Comparison of ENCODE assay signal across 8 cellular contexts in genomic region chr11:19071255-19071654, GRCh38. TPM values are rescaled to one million over a fixed set of nuclear protein-coding genes. Genes with fewer than 3 reads are reported as not detected.
A peak's percentile ranks its signal among the peaks of the same experiment; 100 is the strongest.
DNase-seq lines count a peak whose midpoint lies in the region; ATAC-seq, FAIRE-seq and TF ChIP-seq lines count a peak whose summit lies in the region.

No MANE protein-coding gene starts in this region.

- no peak for TF ChIP-seq POLR2A in K562 (conservative IDR thresholded peaks at IDR 0.05)

- DNase-seq in NCI-H1930 (lab: John Stamatoyannopoulos, UW) (peak; percentile 69 to 81), T-helper 2 cell (peak in 4 of 5 experiments; percentile 28 to 75 (median 32)), K562 (ENCODE audit: extremely low read depth in 1 of 4, low spot score in 3 of 4) (peak; percentile 81 to 88 (median 86)), iPS-NIHi11 (ENCODE audit: low spot score) (peak; percentile 73)
- peak; percentile 21 to 55 for DNase-seq in stimulated activated CD4-positive, alpha-beta T cell treated with anti-CD3 and anti-CD28 coated beads, Interleukin-12 subunit alpha, Interleukin-12 subunit beta, amount 100 ng/mL, for 24 hours (ENCODE audit: low read depth in 2 of 2)

- H2AFZ ChIP-seq in K562 (ENCODE audit: low read depth, low read length): peak overlapping the region; percentile 20

- peak overlapping the region; percentile 54; the same call in 1 of the 2 replicates for H3K4me2 ChIP-seq in K562 (ENCODE audit: insufficient read depth, low read length)

- TF ChIP-seq RAD21 in K562 (CRISPR knock-in tag; conservative IDR thresholded peaks at IDR 0.05 in 1 of 2, IDR thresholded peaks at IDR 0.05 in 1 of 2): peak; percentile 95 to 98

- H3K27ac ChIP-seq in 22Rv1 (no peak overlapping the region), K562 (ENCODE audit: extremely low read depth, low read depth, low read length) (no peak overlapping the region)

- H3K4me3 ChIP-seq in K562: no peak overlapping the region

- H3K9me1 ChIP-seq in K562 (ENCODE audit: control insufficient read depth, insufficient read depth, low read length): no peaks in the 10 kb centered on the region

- H3K36me3 ChIP-seq in K562 (ENCODE audit: control insufficient read depth, insufficient read depth, low read length): no peaks in the 10 kb centered on the region

- H3K4me1 ChIP-seq in K562 (replicated peaks in 1 of 2; ENCODE audit: control insufficient read depth in 2 of 2, insufficient read depth in 2 of 2, low read length in 2 of 2): no peaks in the 10 kb centered on the region; a peak in 1 of 5 replicates

- no peaks in the 10 kb centered on the region for H3K27me3 ChIP-seq in K562 (ENCODE audit: control insufficient read depth in 2 of 2, insufficient read depth in 2 of 2, low read length in 2 of 2)

- TF ChIP-seq CTCF in 22Rv1 (IDR thresholded peaks at IDR 0.05) (peak; percentile 98), K562 (IDR thresholded peaks at IDR 0.05 in 2 of 3, conservative IDR thresholded peaks at IDR 0.05 in 1 of 3; ENCODE audit: insufficient read depth in 2 of 3, low read depth in 1 of 3, low read length in 3 of 3) (peak; percentile 99 to 100 (median 99))

- FAIRE-seq in K562 (lab: Jason Lieb, UNC): peak; percentile 98

- no peaks in the 10 kb centered on the region for H3K9me3 ChIP-seq in K562 (replicated peaks; ENCODE audit: control insufficient read depth, insufficient read depth, low read depth, low read length)

- WGBS in K562 (ENCODE audit: insufficient coverage, low coverage, missing lambda C conversion rate): 0% methylated on average over 10 of the region's 11 CpGs

- H3K79me2 ChIP-seq in K562 (ENCODE audit: control insufficient read depth, insufficient read depth, low read length): no peaks in the 10 kb centered on the region

- no TSS peak for BruUV-seq in K562 (replicated peaks; lab: Mats Ljungman, UMichigan)

- POLR2A ChIA-PET in K562 (lab: Yijun Ruan, JAX): interaction anchor here (0.6 kb wide), 1 partner anchor 332 kb away, joined by 3 read pairs; no protein-coding TSS in a partner anchor

- intact Hi-C loops in K562 (cut with micrococcal nuclease): loop anchor here (1.0 to 10.0 kb wide), 6 partner anchors 144 to 832 kb away; no protein-coding TSS in a partner anchor

- CTCF ChIA-PET in K562 (lab: Yijun Ruan, JAX; ENCODE audit: low intra/inter-chr PET ratio): interaction anchor here (0.6 to 4.7 kb wide), 16 partner anchors 45 to 1062 kb away, joined by 3 to 75 read pairs (median 4); partner anchors contain the start of gene ZDHHC13

- no peak overlapping the region for H3K9ac ChIP-seq in K562 (ENCODE audit: insufficient read depth in 1 of 2, low read depth in 2 of 2, low read length in 2 of 2)

- ATAC-seq in GM18498 (IDR thresholded peaks at IDR 0.05; ENCODE audit: unreplicated experiment) (peak; percentile 98), HG02943 (IDR thresholded peaks at IDR 0.05; ENCODE audit: low read depth, unreplicated experiment) (peak; percentile 80), K562 (peak; percentile 96)

- H4K20me1 ChIP-seq in K562 (replicated peaks; ENCODE audit: control insufficient read depth, insufficient read depth, low read length): no peaks in the 10 kb centered on the region

- in situ Hi-C loops in K562 (cut with MboI): loop anchor here (5.0 to 25.0 kb wide), 4 partner anchors 246 to 834 kb away; no protein-coding TSS in a partner anchor

- no peak for TF ChIP-seq EP300 in K562 (IDR thresholded peaks at IDR 0.05; ENCODE audit: low read length)

TF ChIP-seq in K562, 482 proteins besides CTCF, POLR2A, EP300 and RAD21 (continues in another document):
- TF ChIP-seq ETV1 (tag; conservative IDR thresholded peaks at IDR 0.05; ENCODE audit: low read depth) (peak; percentile 36; the same call in 1 of the 2 replicates), BCOR (IDR thresholded peaks at IDR 0.05) (0 out of 2 replicates have a peak, but pooled peaks have one; percentile 22), TRIM28 (IDR thresholded peaks at IDR 0.05) (no peak), RCOR1 (IDR thresholded peaks at IDR 0.05; ENCODE audit: borderline replicate concordance in 1 of 2, low read depth in 2 of 2, low read length in 2 of 2) (peak in 1 of 2 experiments; percentile 38; a peak in 1 of 4 replicates), TBL1XR1 (IDR thresholded peaks at IDR 0.05; ENCODE audit: low read length in 2 of 2) (0 out of 4 replicates have a peak, but pooled peaks of 1 of the 2 experiments have one; percentile 19)

RNA-seq across cellular contexts. Expression of gene MRGPRX2, which starts 10.7 kb away (rescaled TPM):
- total RNA-seq in K562 (2011; cell fraction: chromatin; rRNA removed; ENCODE audit: low replicate concordance): not detected in 2 replicates
- total RNA-seq in K562 (2011; cell fraction: nucleolus; rRNA removed): 0.17 TPM in 1 of 2 replicates, not detected in the other
- not detected in 2 replicates for total RNA-seq in K562 (2011; cell fraction: nucleoplasm; rRNA removed)
- total RNA-seq in K562 (2014; rRNA removed): not detected in 2 replicates
- not detected in 2 replicates for total RNA-seq in K562 (2014; rRNA removed; fragmentation: Illumina TruSeq; extraction: Trizol)
- total RNA-seq in K562 (2015; rRNA removed; fragmentation: Illumina TruSeq; extraction: Trizol): not detected in 2 replicates
- total RNA-seq in K562 (2021): not detected in 2 replicates
- 0.04 TPM in 1 of 2 replicates, not detected in the other for polyA plus RNA-seq in K562 (2011; rRNA removed)
- polyA plus RNA-seq in K562 (2011; cell fraction: cytosol; rRNA removed): 0.06 TPM in 1 of 2 replicates, not detected in the other
- 0.11 TPM in 1 of 2 replicates, not detected in the other for polyA plus RNA-seq in K562 (2011; cell fraction: nucleus; rRNA removed)
- 0.04 TPM in 1 of 2 replicates, not detected in the other for polyA plus RNA-seq in K562 (2012)
- not detected in 2 replicates for polyA plus RNA-seq in K562 (2014; fragmentation: Illumina TruSeq; extraction: Trizol)
- polyA plus RNA-seq in K562 (2014; fragmentation: Nextera tagmentation; extraction: Ambion mirVana): not detected
- not detected in 2 replicates for polyA plus RNA-seq in K562 (2014; rRNA removed)
- polyA minus RNA-seq in K562 (2011; rRNA and poly(A)+ RNA removed): not detected in 2 replicates
- polyA minus RNA-seq in K562 (2011; cell fraction: cytosol; rRNA and poly(A)+ RNA removed): not detected in 2 replicates
- not detected in 2 replicates for polyA minus RNA-seq in K562 (2011; cell fraction: nucleus; rRNA and poly(A)+ RNA removed)

RNA-seq across cellular contexts. Expression of gene ZDHHC13, which starts 45.7 kb away (rescaled TPM):
- 19.0 and 53.8 TPM in 2 replicates for total RNA-seq in K562 (2011; cell fraction: chromatin; rRNA removed; ENCODE audit: low replicate concordance)
- total RNA-seq in K562 (2011; cell fraction: nucleolus; rRNA removed): 12.2 and 14.1 TPM in 2 replicates
- 26.5 and 38.6 TPM in 2 replicates for total RNA-seq in K562 (2011; cell fraction: nucleoplasm; rRNA removed)
- total RNA-seq in K562 (2014; rRNA removed) (7.0 and 8.5 TPM in 2 replicates), K562 (2014; rRNA removed; fragmentation: Illumina TruSeq; extraction: Trizol) (13.9 and 14.6 TPM in 2 replicates), K562 (2015; rRNA removed; fragmentation: Illumina TruSeq; extraction: Trizol) (10.8 and 11.0 TPM in 2 replicates), K562 (2021) (8.7 and 9.5 TPM in 2 replicates)
- polyA plus RNA-seq in K562 (2011; rRNA removed) (14.0 and 18.6 TPM in 2 replicates), K562 (2014; fragmentation: Illumina TruSeq; extraction: Trizol) (10.1 and 12.0 TPM in 2 replicates), K562 (2014; fragmentation: Nextera tagmentation; extraction: Ambion mirVana) (1 to 10 TPM; 4.7 to 4.9 TPM), K562 (2014; rRNA removed) (10.0 and 11.2 TPM in 2 replicates)
- polyA plus RNA-seq in K562 (2011; cell fraction: cytosol; rRNA removed): 5.7 and 9.8 TPM in 2 replicates
- polyA plus RNA-seq in K562 (2011; cell fraction: nucleus; rRNA removed): 16.0 and 21.6 TPM in 2 replicates
- polyA plus RNA-seq in K562 (2012): 7.1 and 10.2 TPM in 2 replicates
- polyA minus RNA-seq in K562 (2011; rRNA and poly(A)+ RNA removed): 21.5 and 21.9 TPM in 2 replicates
- polyA minus RNA-seq in K562 (2011; cell fraction: cytosol; rRNA and poly(A)+ RNA removed): 5.5 and 7.7 TPM in 2 replicates
- polyA minus RNA-seq in K562 (2011; cell fraction: nucleus; rRNA and poly(A)+ RNA removed): 13.6 and 22.9 TPM in 2 replicates

Comparison
In these comparisons a context has a peak if more than half of its experiments do, and no peak if none do; other contexts are left out.
1. DNase-seq: peak in every context shown above with its lines; median percentile 86 in K562; 75 in NCI-H1930; 73 in iPS-NIHi11; 38 in stimulated activated CD4-positive, alpha-beta T cell treated with anti-CD3 and anti-CD28 coated beads, Interleukin-12 subunit alpha, Interleukin-12 subunit beta, amount 100 ng/mL, for 24 hours; 32 in T-helper 2 cell.